1 cellular context compared by ENCODE assay signal in genomic region chr2:119338282-119338681, GRCh38.
TF ChIP-seq lines count a peak whose summit lies in the region.

No MANE protein-coding gene starts in this region.

TF ChIP-seq in GM12878, 131 proteins besides CTCF, POLR2A, EP300 and RAD21:
- TF ChIP-seq SPI1 (IDR thresholded peaks at IDR 0.05; ENCODE audit: borderline replicate concordance, insufficient read depth, low read depth, low read length) (peak; percentile 11; the same call in 1 of the 2 replicates), RUNX3 (IDR thresholded peaks at IDR 0.05; ENCODE audit: low read length) (no peak)
